Comparison of ENCODE assay signal across 1 cellular context in genomic region chr20:50292324-50293243, GRCh38.
TF ChIP-seq lines count a peak whose summit lies in the region.

No MANE protein-coding gene starts in this region.

TF ChIP-seq in HepG2, 621 proteins besides CTCF, POLR2A, EP300 and RAD21 (continued from another document and continues in another):
- TF ChIP-seq ZNF503 (CRISPR knock-in tag; IDR thresholded peaks at IDR 0.05) (peak; percentile 99), ZNF124 (CRISPR knock-in tag; IDR thresholded peaks at IDR 0.05) (no peak; the same call in 1 of the 2 replicates), HNRNPUL1 (IDR thresholded peaks at IDR 0.05; ENCODE audit: low read depth, low read length) (no peak), KDM5A (IDR thresholded peaks at IDR 0.05; ENCODE audit: borderline replicate concordance, low read length) (no peak), ZNF263 (CRISPR knock-in tag; IDR thresholded peaks at IDR 0.05) (peak; percentile 95), PRDM4 (CRISPR knock-in tag; IDR thresholded peaks at IDR 0.05; ENCODE audit: borderline replicate concordance) (no peak), ZNF264 (CRISPR knock-in tag; IDR thresholded peaks at IDR 0.05) (no peak; the same call in none of the 2 replicates), POLR2AphosphoS5 (IDR thresholded peaks at IDR 0.05; ENCODE audit: low read depth, low read length) (peak; percentile 60), ZBTB7A (CRISPR knock-in tag; IDR thresholded peaks at IDR 0.05) (peak; percentile 99), ZNF383 (CRISPR knock-in tag; IDR thresholded peaks at IDR 0.05; ENCODE audit: borderline replicate concordance) (peak; percentile 97; the same call in 1 of the 2 replicates), IKZF1 (IDR thresholded peaks at IDR 0.05) (no peak), ZNF138 (CRISPR knock-in tag; IDR thresholded peaks at IDR 0.05; ENCODE audit: low read depth) (peak; percentile 98; the same call in 1 of the 2 replicates), TIGD3 (CRISPR knock-in tag; IDR thresholded peaks at IDR 0.05; ENCODE audit: borderline replicate concordance) (no peak), CHD2 (IDR thresholded peaks at IDR 0.05; ENCODE audit: low read depth, low read length) (peak; percentile 42; the same call in 1 of the 2 replicates), ZNF572 (CRISPR knock-in tag; IDR thresholded peaks at IDR 0.05) (peak; percentile 89; the same call in 1 of the 2 replicates), ZNF800 (CRISPR knock-in tag; IDR thresholded peaks at IDR 0.05) (peak; percentile 86), RORA (CRISPR knock-in tag; IDR thresholded peaks at IDR 0.05) (no peak), ARNT2 (CRISPR knock-in tag; IDR thresholded peaks at IDR 0.05; ENCODE audit: low read depth) (peak; percentile 99), HDAC6 (IDR thresholded peaks at IDR 0.05; ENCODE audit: low read depth, low read length) (no peak), ZNF678 (CRISPR knock-in tag; IDR thresholded peaks at IDR 0.05) (peak; percentile 89; the same call in 1 of the 2 replicates), BATF2 (CRISPR knock-in tag; IDR thresholded peaks at IDR 0.05) (no peak), ZNF256 (CRISPR knock-in tag; conservative IDR thresholded peaks at IDR 0.05) (peak; percentile 49; the same call in 1 of the 2 replicates), ZNF644 (CRISPR knock-in tag; IDR thresholded peaks at IDR 0.05; ENCODE audit: low read depth) (peak; percentile 89), PAXIP1 (CRISPR knock-in tag; conservative IDR thresholded peaks at IDR 0.05) (peak; percentile 98), CERS6 (CRISPR knock-in tag; IDR thresholded peaks at IDR 0.05) (no peak; the same call in 1 of the 2 replicates), TOPORS (CRISPR knock-in tag; IDR thresholded peaks at IDR 0.05) (no peak; the same call in 1 of the 2 replicates), ZBTB20 (CRISPR knock-in tag; IDR thresholded peaks at IDR 0.05; ENCODE audit: borderline replicate concordance, low read depth) (peak; percentile 82; the same call in 1 of the 2 replicates), ARHGAP35 (CRISPR knock-in tag; IDR thresholded peaks at IDR 0.05; ENCODE audit: borderline replicate concordance) (peak; percentile 81; the same call in 1 of the 2 replicates), NR2F6 (IDR thresholded peaks at IDR 0.05) (peak; percentile 90), NR2F6 (CRISPR knock-in tag; IDR thresholded peaks at IDR 0.05) (peak; percentile 98), ZBTB37 (CRISPR knock-in tag; IDR thresholded peaks at IDR 0.05) (peak; percentile 77; the same call in 1 of the 2 replicates), NR0B2 (CRISPR knock-in tag; IDR thresholded peaks at IDR 0.05) (0 out of 2 replicates have a peak, but pooled peaks have one; percentile 7), ZNF354B (CRISPR knock-in tag; IDR thresholded peaks at IDR 0.05) (peak; percentile 50; the same call in 1 of the 2 replicates), RBM39 (IDR thresholded peaks at IDR 0.05; ENCODE audit: low read depth, low read length, poor library complexity, severe bottlenecking) (peak; percentile 96), ZNF546 (CRISPR knock-in tag; conservative IDR thresholded peaks at IDR 0.05) (peak; percentile 70; the same call in 1 of the 2 replicates), ZNF121 (CRISPR knock-in tag; IDR thresholded peaks at IDR 0.05) (peak; percentile 84), GLI4 (CRISPR knock-in tag; IDR thresholded peaks at IDR 0.05; ENCODE audit: borderline replicate concordance) (peak; percentile 92; the same call in 1 of the 2 replicates), FOSL1 (CRISPR knock-in tag; IDR thresholded peaks at IDR 0.05; ENCODE audit: borderline replicate concordance) (peak; percentile 98), POGZ (CRISPR knock-in tag; IDR thresholded peaks at IDR 0.05) (peak; percentile 87), ZNF766 (CRISPR knock-in tag; IDR thresholded peaks at IDR 0.05; ENCODE audit: borderline replicate concordance) (peak; percentile 45; the same call in 1 of the 2 replicates), HMGA1 (CRISPR knock-in tag; conservative IDR thresholded peaks at IDR 0.05) (no peak), KAT2B (IDR thresholded peaks at IDR 0.05; ENCODE audit: borderline replicate concordance, low read depth, low read length) (no peak), KDM4B (CRISPR knock-in tag; IDR thresholded peaks at IDR 0.05) (peak; percentile 99; the same call in 1 of the 2 replicates), ZNF737 (CRISPR knock-in tag; IDR thresholded peaks at IDR 0.05; ENCODE audit: borderline replicate concordance) (peak; percentile 21; the same call in 1 of the 2 replicates), CAMTA2 (CRISPR knock-in tag; IDR thresholded peaks at IDR 0.05; ENCODE audit: borderline replicate concordance) (0 out of 2 replicates have a peak, but pooled peaks have one; percentile 23), BCLAF1 (IDR thresholded peaks at IDR 0.05) (no peak), SMAD3 (CRISPR knock-in tag; IDR thresholded peaks at IDR 0.05) (peak; percentile 100), RAD51 (IDR thresholded peaks at IDR 0.05; ENCODE audit: borderline replicate concordance) (no peak)
